In the genomic region with DNA sequence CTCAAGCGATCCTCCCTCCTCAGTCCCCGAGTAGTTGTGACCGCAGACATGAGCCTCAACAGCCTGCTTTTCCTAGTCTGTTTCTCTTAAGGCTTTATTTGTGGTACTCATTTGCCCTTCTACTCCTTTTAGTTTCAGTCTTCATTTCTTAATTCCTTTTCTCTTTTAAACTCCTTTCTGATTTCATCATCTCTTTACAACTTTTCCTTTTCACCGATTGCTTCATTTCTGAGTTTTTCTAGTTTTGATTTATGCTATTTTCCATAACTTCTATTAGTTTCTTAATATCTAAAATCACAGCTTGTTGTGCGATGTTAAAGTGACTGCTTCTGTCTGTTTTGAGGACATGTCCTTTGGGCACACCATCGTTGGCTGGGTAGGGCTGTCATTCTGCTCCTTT, we compare ENCODE assay signal across 16 cellular contexts. TPM values are rescaled to one million over a fixed set of nuclear protein-coding genes. Genes with fewer than 3 reads are reported as not detected.
"Had no signal": no experiment of that assay in that cellular context is flagged by ENCODE, and none has a peak within 500 bp of the region (broad histone marks: within the 10 kb centered on the region; RNA-seq: fewer than 3 reads in every experiment).

No MANE protein-coding gene starts in this region.

- DNase-seq: activated CD4-positive, alpha-beta T cell treated with anti-CD3 and anti-CD28 coated beads, Interleukin-2, amount 10 ng/mL, durations not matched to agents 7 days and 5 days; activated CD4-positive, CD25-positive, alpha-beta regulatory T cell; activated CD8-positive, alpha-beta memory T cell treated with anti-CD3 and anti-CD28 coated beads, Interleukin-2, amount 50 U/mL, for 48 hours; activated naive CD4-positive, alpha-beta T cell; activated naive CD8-positive, alpha-beta T cell treated with anti-CD3 and anti-CD28 coated beads, Interleukin-2, amount 10 ng/mL, durations not matched to agents 7 days and 5 days; aorta; cerebellar nuclear complex; effector memory CD8-positive, alpha-beta T cell; heart right ventricle; nucleus accumbens; stimulated activated naive CD8-positive, alpha-beta T cell treated with anti-CD3 and anti-CD28 coated beads, Interleukin-15, Interleukin-2, amounts not matched to agents 100 U/mL and 50 U/mL, for 24 hours; upper lobe of left lung had no signal

- FAIRE-seq: frontal cortex had no signal

- H3K27ac ChIP-seq: heart right ventricle, upper lobe of left lung had no signal

- H3K36me3 ChIP-seq: breast epithelium, heart right ventricle, upper lobe of left lung had no signal

- H3K9me3 ChIP-seq: breast epithelium, heart right ventricle, upper lobe of left lung had no signal

- H3K4me3 ChIP-seq: breast epithelium, heart right ventricle, upper lobe of left lung had no signal

- H3K27me3 ChIP-seq: breast epithelium, upper lobe of left lung had no signal

RNA-seq across cellular contexts. Expression of gene MRGPRD, which starts 49.5 kb away (rescaled TPM):
- polyA plus RNA-seq: aorta, fibroblast of lung, heart right ventricle, right cardiac atrium had no signal
